ENCODE assay signal across 8 cellular contexts in the genomic region with DNA sequence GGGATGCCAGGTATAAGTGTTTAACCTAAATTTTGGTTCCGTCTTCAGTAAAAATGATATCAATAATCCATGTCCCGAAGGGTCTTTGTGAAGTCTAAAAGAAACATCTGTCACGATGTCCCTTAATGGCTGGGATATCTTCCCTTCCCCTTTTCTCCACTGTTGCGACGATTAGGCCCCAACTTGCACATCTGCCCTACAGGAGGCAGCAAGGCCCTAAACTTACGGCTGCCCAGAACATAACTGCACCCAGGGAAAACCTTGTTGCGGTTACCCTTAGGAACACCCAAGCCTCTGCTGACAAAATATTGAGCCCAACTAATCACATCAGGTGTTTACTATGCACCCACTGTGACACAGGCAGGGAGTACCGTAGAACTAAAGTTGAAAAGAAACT. TPM values are rescaled to one million over a fixed set of nuclear protein-coding genes. Genes with fewer than 3 reads are reported as not detected.
DNase-seq lines count a peak whose midpoint lies in the region; ATAC-seq and TF ChIP-seq lines count a peak whose summit lies in the region.

No MANE protein-coding gene starts in this region.

- peak overlapping the region; percentile 65 for H3K4me2 ChIP-seq in OCI-LY1 (ENCODE audit: low read length)

- no peaks in the 10 kb centered on the region for H3K9me3 ChIP-seq in CD8-positive, alpha-beta memory T cell (ENCODE audit: low read length)
- no peaks in the 10 kb centered on the region for H3K9me3 ChIP-seq in OCI-LY1 (ENCODE audit: low read length)

- H3K36me3 Mint-ChIP-seq in CD8-positive, alpha-beta memory T cell = peaks cover 0 to 8% (median 0%) of the 10 kb centered on the region in 3 donors
- peaks cover 9% of the 10 kb centered on the region for H3K36me3 Mint-ChIP-seq in activated naive CD8-positive, alpha-beta T cell treated with anti-CD3 and anti-CD28 coated beads, Interleukin-2, amount 10 ng/mL, durations not matched to agents 7 days and 5 days
- peaks cover 24% of the 10 kb centered on the region for H3K36me3 Mint-ChIP-seq in stimulated activated effector memory CD8-positive, alpha-beta T cell treated with anti-CD3 and anti-CD28 coated beads, Interleukin-12 subunit alpha, Interleukin-12 subunit beta, amount 100 ng/mL, for 72 hours

- no peaks in the 10 kb centered on the region for H3F3A ChIP-seq in OCI-LY1 (ENCODE audit: insufficient read depth, low read length)

- ATAC-seq in HG02973 (IDR thresholded peaks at IDR 0.05; ENCODE audit: unreplicated experiment) = peak; percentile 0
- ATAC-seq in activated naive CD8-positive, alpha-beta T cell treated with anti-CD3 and anti-CD28 coated beads, Interleukin-2, amount 10 ng/mL, durations not matched to agents 7 days and 5 days (ENCODE audit: low read depth) = no peak
- ATAC-seq in stimulated activated effector memory CD8-positive, alpha-beta T cell treated with anti-CD3 and anti-CD28 coated beads, Interleukin-12 subunit alpha, Interleukin-12 subunit beta, amount 100 ng/mL, for 72 hours = no peak
- ATAC-seq in HG02678 (IDR thresholded peaks at IDR 0.05; ENCODE audit: unreplicated experiment) = no peak

- peaks cover 42% of the 10 kb centered on the region for H3K4me1 ChIP-seq in CD8-positive, alpha-beta memory T cell (ENCODE audit: insufficient read depth, low read length)
- H3K4me1 ChIP-seq in OCI-LY1 (ENCODE audit: insufficient read depth, low read length, severe bottlenecking) = peaks cover 33% of the 10 kb centered on the region

- H3K27me3 ChIP-seq in CD8-positive, alpha-beta memory T cell (ENCODE audit: insufficient read depth, low read length, poor library complexity, severe bottlenecking) = no peaks in the 10 kb centered on the region
- H3K27me3 ChIP-seq in OCI-LY1 (ENCODE audit: insufficient read depth, low read length) = no peaks in the 10 kb centered on the region

- peak overlapping the region; percentile 80 to 96 (median 86) for H3K4me3 Mint-ChIP-seq in CD8-positive, alpha-beta memory T cell
- peak overlapping the region; percentile 87 for H3K4me3 Mint-ChIP-seq in activated naive CD8-positive, alpha-beta T cell treated with anti-CD3 and anti-CD28 coated beads, Interleukin-2, amount 10 ng/mL, durations not matched to agents 7 days and 5 days
- peak overlapping the region; percentile 80 for H3K4me3 Mint-ChIP-seq in stimulated activated effector memory CD8-positive, alpha-beta T cell treated with anti-CD3 and anti-CD28 coated beads, Interleukin-12 subunit alpha, Interleukin-12 subunit beta, amount 100 ng/mL, for 72 hours

- POLR2A ChIA-PET in CD8-positive, alpha-beta memory T cell (lab: Charles Lee) = no interaction called here
- POLR2A ChIA-PET in activated naive CD8-positive, alpha-beta T cell treated with anti-CD3 and anti-CD28 coated beads, Interleukin-2, amount 10 ng/mL, durations not matched to agents 7 days and 5 days (lab: Charles Lee) = no interaction called here

- H3K9ac ChIP-seq in OCI-LY1 (ENCODE audit: low read length) = peak overlapping the region; percentile 76

- CTCF ChIA-PET in CD8-positive, alpha-beta memory T cell (lab: Charles Lee) = no interaction called here

- H2AFZ ChIP-seq in OCI-LY1 (ENCODE audit: low read length) = 0 out of 2 replicates have a peak overlapping the region, but pooled peaks have one; percentile 30

- peak overlapping the region; percentile 74 for H3K27ac ChIP-seq in CD8-positive, alpha-beta memory T cell (ENCODE audit: low read depth, low read length)
- peak overlapping the region; percentile 82 for H3K27ac ChIP-seq in OCI-LY1 (ENCODE audit: low read depth, low read length, poor library complexity, severe bottlenecking)

- no peaks in the 10 kb centered on the region for H3K27me3 Mint-ChIP-seq in CD8-positive, alpha-beta memory T cell
- peaks cover 4% of the 10 kb centered on the region for H3K27me3 Mint-ChIP-seq in activated naive CD8-positive, alpha-beta T cell treated with anti-CD3 and anti-CD28 coated beads, Interleukin-2, amount 10 ng/mL, durations not matched to agents 7 days and 5 days

- H3K4me3 ChIP-seq in CD8-positive, alpha-beta memory T cell (ENCODE audit: low read length) = peak overlapping the region; percentile 55
- H3K4me3 ChIP-seq in OCI-LY1 (ENCODE audit: low read depth, low read length, poor library complexity, severe bottlenecking) = peak overlapping the region; percentile 65

- peaks cover 32 to 39% (median 38%) of the 10 kb centered on the region in 3 donors for H3K4me1 Mint-ChIP-seq in CD8-positive, alpha-beta memory T cell
- H3K4me1 Mint-ChIP-seq in activated naive CD8-positive, alpha-beta T cell treated with anti-CD3 and anti-CD28 coated beads, Interleukin-2, amount 10 ng/mL, durations not matched to agents 7 days and 5 days = peaks cover 26% of the 10 kb centered on the region
- H3K4me1 Mint-ChIP-seq in stimulated activated effector memory CD8-positive, alpha-beta T cell treated with anti-CD3 and anti-CD28 coated beads, Interleukin-12 subunit alpha, Interleukin-12 subunit beta, amount 100 ng/mL, for 72 hours = peaks cover 41% of the 10 kb centered on the region

- H3K27ac Mint-ChIP-seq in CD8-positive, alpha-beta memory T cell = peak overlapping the region; percentile 88 to 95 (median 93)
- peak overlapping the region; percentile 89 for H3K27ac Mint-ChIP-seq in activated naive CD8-positive, alpha-beta T cell treated with anti-CD3 and anti-CD28 coated beads, Interleukin-2, amount 10 ng/mL, durations not matched to agents 7 days and 5 days
- peak overlapping the region; percentile 85 for H3K27ac Mint-ChIP-seq in stimulated activated effector memory CD8-positive, alpha-beta T cell treated with anti-CD3 and anti-CD28 coated beads, Interleukin-12 subunit alpha, Interleukin-12 subunit beta, amount 100 ng/mL, for 72 hours

- no peaks in the 10 kb centered on the region for H3K36me3 ChIP-seq in CD8-positive, alpha-beta memory T cell (ENCODE audit: insufficient read depth, low read length)
- no peaks in the 10 kb centered on the region for H3K36me3 ChIP-seq in OCI-LY1 (ENCODE audit: insufficient read depth, low read length)

- peak; percentile 65 for TF ChIP-seq CTCF in OCI-LY1 (IDR thresholded peaks at IDR 0.05; ENCODE audit: low read length)

- H3K79me2 ChIP-seq in OCI-LY1 (ENCODE audit: insufficient read depth, low read length) = peaks cover 34% of the 10 kb centered on the region

- H3K9me2 ChIP-seq in OCI-LY1 (ENCODE audit: low read depth, low read length) = no peaks in the 10 kb centered on the region

- H4K20me1 ChIP-seq in OCI-LY1 (ENCODE audit: insufficient read depth, low read length) = no peaks in the 10 kb centered on the region

- DNase-seq in CD8-positive, alpha-beta memory T cell = peak in 3 of 5 donors; percentile 2 to 53 (median 9)
- DNase-seq in activated naive CD8-positive, alpha-beta T cell treated with anti-CD3 and anti-CD28 coated beads, Interleukin-2, amount 10 ng/mL, durations not matched to agents 7 days and 5 days = peak; percentile 39
- DNase-seq in iPS-NIHi11 (ENCODE audit: low spot score) (peak; percentile 31), HPDE6-E6E7 (ENCODE audit: extremely low spot score) (no peak)
- DNase-seq in stimulated activated effector memory CD8-positive, alpha-beta T cell treated with anti-CD3 and anti-CD28 coated beads, Interleukin-12 subunit alpha, Interleukin-12 subunit beta, amount 100 ng/mL, for 72 hours (ENCODE audit: low spot score in 2 of 2) = peak in 1 of 2 donors; percentile 58

- no peaks in the 10 kb centered on the region for H3K9me3 Mint-ChIP-seq in CD8-positive, alpha-beta memory T cell
- no peaks in the 10 kb centered on the region for H3K9me3 Mint-ChIP-seq in activated naive CD8-positive, alpha-beta T cell treated with anti-CD3 and anti-CD28 coated beads, Interleukin-2, amount 10 ng/mL, durations not matched to agents 7 days and 5 days
- no peaks in the 10 kb centered on the region for H3K9me3 Mint-ChIP-seq in stimulated activated effector memory CD8-positive, alpha-beta T cell treated with anti-CD3 and anti-CD28 coated beads, Interleukin-12 subunit alpha, Interleukin-12 subunit beta, amount 100 ng/mL, for 72 hours

RNA-seq across cellular contexts. Expression of a gene that starts 1.2 kb away (rescaled TPM):
- total RNA-seq in CD8-positive, alpha-beta memory T cell = 100 to 1,000 TPM; 337 to 343 TPM
- 97.8 TPM for polyA plus RNA-seq in CD8-positive, alpha-beta memory T cell
- total RNA-seq in activated naive CD8-positive, alpha-beta T cell treated with anti-CD3 and anti-CD28 coated beads, Interleukin-2, amount 10 ng/mL, durations not matched to agents 7 days and 5 days = 100 to 1,000 TPM; 119 to 127 TPM
